Comparison of ENCODE assay signal across 20 cellular contexts in the genomic region with DNA sequence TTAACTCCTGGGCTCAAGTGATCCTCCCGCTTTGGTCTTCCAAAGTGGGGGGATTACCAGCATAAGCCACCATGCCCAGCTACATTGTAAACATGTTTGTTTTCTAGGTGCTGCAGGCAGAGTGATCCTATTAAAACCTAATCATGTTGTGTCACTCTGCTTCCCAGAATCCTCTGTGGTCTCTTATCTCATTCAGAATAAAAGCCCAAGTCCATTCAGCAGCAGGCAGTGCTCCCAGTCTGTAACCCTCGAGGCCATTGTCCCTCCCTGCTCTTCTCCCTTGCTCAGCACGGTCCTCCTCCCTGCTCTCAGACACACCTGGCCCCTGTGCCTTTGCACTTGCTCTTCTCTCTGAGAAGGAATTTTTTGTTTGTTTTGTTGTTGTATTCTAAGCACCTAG. TPM values are rescaled to one million over a fixed set of nuclear protein-coding genes. Genes with fewer than 3 reads are reported as not detected.
"Had no signal": no experiment of that assay in that cellular context is flagged by ENCODE, and none has a peak within 500 bp of the region (broad histone marks: within the 10 kb centered on the region; RNA-seq: fewer than 3 reads in every experiment).

No MANE protein-coding gene starts in this region.

- FAIRE-seq: bronchial epithelial cell, colon, islet of Langerhans, TTC549 had no signal

- H3K27me3 ChIP-seq: ascending aorta, esophagus squamous epithelium, neural progenitor cell, ovary, thyroid gland, vagina had no signal

- ATAC-seq: activated T-cell treated with anti-CD3 and anti-CD28 coated beads, Interleukin-2, amount 50 U/mL, for 4 hours had no signal

- H3K36me3 ChIP-seq: left ventricle myocardium inferior, neural progenitor cell, ovary, thyroid gland had no signal

- H3K4me3 Mint-ChIP-seq: activated B cell treated with CpG ODN at 0.5 μM for 24 hours; activated T-cell treated with anti-CD3 and anti-CD28 coated beads, Interleukin-2, amount 50 U/mL, for 4 hours; neural progenitor cell had no signal

- H3K27ac Mint-ChIP-seq: activated B cell treated with CpG ODN at 0.5 μM for 24 hours, neural progenitor cell had no signal

- H3K9me3 Mint-ChIP-seq: activated B cell treated with CpG ODN at 0.5 μM for 24 hours; activated T-cell treated with anti-CD3 and anti-CD28 coated beads, Interleukin-2, amount 50 U/mL, for 4 hours; neural progenitor cell had no signal

- H3K27me3 Mint-ChIP-seq: activated B cell treated with CpG ODN at 0.5 μM for 24 hours had no signal

- DNase-seq: activated B cell treated with CpG ODN at 0.5 μM for 24 hours; activated CD4-positive, alpha-beta T cell treated with anti-CD3 and anti-CD28 coated beads, Interleukin-2, amount 50 U/mL, for 1 hour; activated gamma-delta T cell; activated T-cell treated with anti-CD3 and anti-CD28 coated beads, Interleukin-2, amount 50 U/mL, for 4 hours; esophagus squamous epithelium; foreskin fibroblast; head of caudate nucleus; left ventricle myocardium inferior; ovary; stimulated activated CD4-positive, alpha-beta T cell treated with anti-CD3 and anti-CD28 coated beads, Interleukin-15, amount 100 ng/mL, for 24 hours; stimulated activated CD4-positive, alpha-beta T cell treated with anti-CD3 and anti-CD28 coated beads, Interleukin-4, amount 100 ng/mL, for 24 hours; T-helper 2 cell; thyroid gland had no signal

- H3K4me1 Mint-ChIP-seq: activated B cell treated with CpG ODN at 0.5 μM for 24 hours, neural progenitor cell had no signal

- H3K27ac ChIP-seq: ascending aorta, esophagus squamous epithelium, left ventricle myocardium inferior, neural progenitor cell, ovary, thyroid gland, vagina had no signal

- H3K4me1 ChIP-seq: ascending aorta, esophagus squamous epithelium, left ventricle myocardium inferior, neural progenitor cell, vagina had no signal

- H3K9me3 ChIP-seq: ascending aorta, esophagus squamous epithelium, left ventricle myocardium inferior, ovary, thyroid gland, vagina had no signal

- H3K4me3 ChIP-seq: ascending aorta, esophagus squamous epithelium, left ventricle myocardium inferior, neural progenitor cell, ovary, thyroid gland, vagina had no signal

RNA-seq across cellular contexts. Expression of gene CABYR, which starts 11.1 kb away (rescaled TPM):
- total RNA-seq: ascending aorta, left ventricle myocardium inferior had no signal
